9 cellular contexts compared by ENCODE assay signal in the genomic region with DNA sequence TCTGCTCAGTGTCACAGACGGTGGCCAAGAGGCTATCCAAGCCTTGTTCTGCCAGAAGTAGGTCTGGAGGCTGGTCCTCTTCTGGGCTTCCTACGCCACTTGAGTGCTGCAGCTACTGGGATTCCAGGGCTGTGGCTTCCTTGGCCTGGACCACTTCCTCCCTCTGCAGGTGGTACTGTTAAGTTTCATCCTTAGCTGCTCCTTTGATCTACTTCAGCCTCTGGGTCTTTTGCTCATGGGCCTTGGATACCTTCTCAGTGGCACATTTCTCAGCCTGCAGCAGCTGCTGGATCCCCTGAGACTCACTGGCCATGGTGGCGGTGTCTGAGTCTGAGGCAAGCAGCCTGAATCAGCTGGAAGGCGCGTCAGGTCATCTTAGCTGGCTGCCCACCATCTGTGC. TPM values are rescaled to one million over a fixed set of nuclear protein-coding genes. Genes with fewer than 3 reads are reported as not detected.
DNase-seq lines count a peak whose midpoint lies in the region; ATAC-seq and TF ChIP-seq lines count a peak whose summit lies in the region.
"Had no signal": no experiment of that assay in that cellular context is flagged by ENCODE, and none has a peak within 500 bp of the region (broad histone marks: within the 10 kb centered on the region; RNA-seq: fewer than 3 reads in every experiment).

No MANE protein-coding gene starts in this region.

- H3K27ac Mint-ChIP-seq in neural progenitor cell: no peak overlapping the region

- no peak overlapping the region for H3K4me2 ChIP-seq in neural progenitor cell

- H3F3A ChIP-seq in neural progenitor cell (ENCODE audit: low read depth): no peaks in the 10 kb centered on the region

- H3K9me3 ChIP-seq in neural progenitor cell (ENCODE audit: low read depth): no peaks in the 10 kb centered on the region

- peaks cover 39% of the 10 kb centered on the region for H3K36me3 Mint-ChIP-seq in neural progenitor cell

- H3K79me2 ChIP-seq in neural progenitor cell (ENCODE audit: low read depth): peaks cover 46% of the 10 kb centered on the region

- H4K20me1 ChIP-seq in neural progenitor cell (ENCODE audit: low read depth): no peaks in the 10 kb centered on the region

- ATAC-seq in GM21423 (IDR thresholded peaks at IDR 0.05; ENCODE audit: unreplicated experiment): no peak

- H3K4me3 Mint-ChIP-seq in neural progenitor cell: no peak overlapping the region

- no peak overlapping the region for H3K4me3 ChIP-seq in choroid plexus epithelial cell (ENCODE audit: low read depth, low read length)
- no peak overlapping the region for H3K4me3 ChIP-seq in neural progenitor cell

- DNase-seq in ELF-1 (ENCODE audit: low read depth, low spot score) (peak; percentile 75), MV-4-11 (lab: John Stamatoyannopoulos, UW) (peak; percentile 22), choroid plexus epithelial cell (ENCODE audit: low read depth) (peak; percentile 58), neural progenitor cell (ENCODE audit: low spot score) (no peak), T-helper 1 cell (no peak), NCI-H774 (lab: John Stamatoyannopoulos, UW) (no peak), NCI-H2227 treated with DMSO at 0.1 percent for 48 hours (lab: John Stamatoyannopoulos, UW) (no peak)
- DNase-seq: NCI-H1436 treated with DMSO at 0.1 percent for 48 hours had no signal

- H3K27me3 Mint-ChIP-seq in neural progenitor cell (ENCODE audit: insufficient read depth, low read depth): no peaks in the 10 kb centered on the region

- peaks cover 14% of the 10 kb centered on the region for H3K36me3 ChIP-seq in neural progenitor cell

- H3K27me3 ChIP-seq in neural progenitor cell: no peaks in the 10 kb centered on the region

- TF ChIP-seq CTCF in choroid plexus epithelial cell (conservative IDR thresholded peaks at IDR 0.05; ENCODE audit: low read depth, low read length) (peak; percentile 55), neural progenitor cell (IDR thresholded peaks at IDR 0.05) (peak; percentile 10)

- H3K9ac ChIP-seq in neural progenitor cell: no peak overlapping the region

- H3K4me1 ChIP-seq in neural progenitor cell: no peaks in the 10 kb centered on the region

- H3K27ac ChIP-seq in neural progenitor cell: no peak overlapping the region

- no peaks in the 10 kb centered on the region for H3K4me1 Mint-ChIP-seq in neural progenitor cell

- no peak overlapping the region for H2AFZ ChIP-seq in neural progenitor cell (replicated peaks)

- no peaks in the 10 kb centered on the region for H3K9me3 Mint-ChIP-seq in neural progenitor cell

RNA-seq across cellular contexts. Expression of a gene that starts 10.3 kb away (rescaled TPM):
- total RNA-seq in neural progenitor cell (ENCODE audit: low replicate concordance): 81.8 and 90.8 TPM in 2 replicates

RNA-seq across cellular contexts. Expression of a gene that starts 18.3 kb away (rescaled TPM):
- 7.3 and 9.2 TPM in 2 replicates for total RNA-seq in neural progenitor cell (ENCODE audit: low replicate concordance)

Comparison
In these comparisons a context has a peak if more than half of its experiments do, and no peak if none do; other contexts are left out.
1. DNase-seq: peak in ELF-1 (single experiment), MV-4-11 (single experiment) and choroid plexus epithelial cell (single experiment); none in neural progenitor cell (single experiment), T-helper 1 cell (0 of 5), NCI-H774 (single experiment) and NCI-H2227 treated with DMSO at 0.1 percent for 48 hours (single experiment).